In genomic region chr17:67993153-67993997, GRCh38 we compare ENCODE assay signal across 8 cellular contexts. TPM values are rescaled to one million over a fixed set of nuclear protein-coding genes. Genes with fewer than 3 reads are reported as not detected.
A peak's percentile ranks its signal among the peaks of the same experiment; 100 is the strongest.
DNase-seq lines count a peak whose midpoint lies in the region; TF ChIP-seq lines count a peak whose summit lies in the region.

No MANE protein-coding gene starts in this region.

- peak overlapping the region; percentile 83 for H3K27ac ChIP-seq in GM23248
- peak overlapping the region; percentile 95 to 98 (median 95) for H3K27ac ChIP-seq in thyroid gland

- peak overlapping the region; percentile 86 for H2AFZ ChIP-seq in GM23248

- H3K27me3 ChIP-seq in GM23248 (replicated peaks; ENCODE audit: insufficient read depth) (no peaks in the 10 kb centered on the region), thyroid gland (no peaks in the 10 kb centered on the region)

- no peaks in the 10 kb centered on the region for H3K79me2 ChIP-seq in GM23248 (ENCODE audit: insufficient read depth)

- DNase-seq in GDM1 (lab: John Stamatoyannopoulos, UW) (peak; percentile 76), GM23248 (peak; percentile 93), Kasumi-1 (lab: John Stamatoyannopoulos, UW) (peak; percentile 68 to 80), SK-N-DZ (ENCODE audit: low spot score) (peak; percentile 80), glutamatergic neuron (peak; percentile 82), osteocyte (ENCODE audit: extremely low spot score, unreplicated experiment) (peak; percentile 94), thyroid gland (peak; percentile 77 to 83)

- H3K27ac Mint-ChIP-seq in activated naive CD4-positive, alpha-beta T cell treated with anti-CD3 and anti-CD28 coated beads, Interleukin-2, amount 50 U/mL, for 24 hours, result peak overlapping the region; percentile 94
- peak overlapping the region; percentile 85 for H3K27ac Mint-ChIP-seq in glutamatergic neuron (ENCODE audit: unreplicated experiment)
- H3K27ac Mint-ChIP-seq in osteocyte (ENCODE audit: unreplicated experiment), result peak overlapping the region; percentile 96

- H3K9me2 ChIP-seq in GM23248 (ENCODE audit: insufficient read depth), result no peaks in the 10 kb centered on the region

- H3F3A ChIP-seq in GM23248 (ENCODE audit: insufficient read depth), result peaks cover 27% of the 10 kb centered on the region

- H3K4me1 ChIP-seq in GM23248 (ENCODE audit: insufficient read depth) (peaks cover 10% of the 10 kb centered on the region), thyroid gland (peaks cover 11 to 17% of the 10 kb centered on the region in 2 donors)

- H3K4me2 ChIP-seq in GM23248 (ENCODE audit: unreplicated experiment), result peak overlapping the region; percentile 90

- H3K36me3 ChIP-seq in GM23248 (ENCODE audit: low read depth) (no peaks in the 10 kb centered on the region), thyroid gland (no peaks in the 10 kb centered on the region)

- WGBS in GM23248 (ENCODE audit: low coverage in 1 of 2, low lambda C conversion rate in 2 of 2, missing lambda C conversion rate in 2 of 2), 2 experiments, result 1% methylated on average over 89 to 111 of the region's 144 CpGs
- 1 to 2% methylated on average over 14 to 22 of the region's 144 CpGs for WGBS in thyroid gland, 2 donors

- H3K9me3 ChIP-seq in GM23248 (ENCODE audit: low read depth), result no peaks in the 10 kb centered on the region
- no peaks in the 10 kb centered on the region for H3K9me3 ChIP-seq in thyroid gland

- peaks cover 28% of the 10 kb centered on the region for H3K4me1 Mint-ChIP-seq in activated naive CD4-positive, alpha-beta T cell treated with anti-CD3 and anti-CD28 coated beads, Interleukin-2, amount 50 U/mL, for 24 hours
- H3K4me1 Mint-ChIP-seq in glutamatergic neuron (ENCODE audit: low read depth, unreplicated experiment) (peaks cover 16% of the 10 kb centered on the region), osteocyte (ENCODE audit: unreplicated experiment) (peaks cover 33% of the 10 kb centered on the region)

- H3K27me3 Mint-ChIP-seq in activated naive CD4-positive, alpha-beta T cell treated with anti-CD3 and anti-CD28 coated beads, Interleukin-2, amount 50 U/mL, for 24 hours, result peaks cover 14% of the 10 kb centered on the region
- peaks cover 15% of the 10 kb centered on the region for H3K27me3 Mint-ChIP-seq in glutamatergic neuron (ENCODE audit: unreplicated experiment)
- H3K27me3 Mint-ChIP-seq in osteocyte (ENCODE audit: unreplicated experiment), result no peaks in the 10 kb centered on the region

- H3K9ac ChIP-seq in GM23248, result peak overlapping the region; percentile 89

- in situ Hi-C loops in GM23248 (cut with MboI), result no loop called here

- peak in 1 of 2 donors; percentile 76 for TF ChIP-seq POLR2A in thyroid gland (IDR thresholded peaks at IDR 0.05)

- H3K9me3 Mint-ChIP-seq in activated naive CD4-positive, alpha-beta T cell treated with anti-CD3 and anti-CD28 coated beads, Interleukin-2, amount 50 U/mL, for 24 hours, result no peaks in the 10 kb centered on the region
- H3K9me3 Mint-ChIP-seq in glutamatergic neuron (ENCODE audit: unreplicated experiment) (peaks cover 12% of the 10 kb centered on the region), osteocyte (ENCODE audit: unreplicated experiment) (no peaks in the 10 kb centered on the region)

- no peaks in the 10 kb centered on the region for H3K36me3 Mint-ChIP-seq in activated naive CD4-positive, alpha-beta T cell treated with anti-CD3 and anti-CD28 coated beads, Interleukin-2, amount 50 U/mL, for 24 hours
- H3K36me3 Mint-ChIP-seq in glutamatergic neuron (ENCODE audit: unreplicated experiment) (no peaks in the 10 kb centered on the region), osteocyte (ENCODE audit: unreplicated experiment) (no peaks in the 10 kb centered on the region)

- intact Hi-C loops in thyroid gland (cut with DNase I), result no loop called here

- H3K4me3 ChIP-seq in GM23248, result peak overlapping the region; percentile 91
- peak overlapping the region in 2 of 3 donors; percentile 56 to 96 for H3K4me3 ChIP-seq in thyroid gland (replicated peaks in 1 of 3)

- H3K4me3 Mint-ChIP-seq in activated naive CD4-positive, alpha-beta T cell treated with anti-CD3 and anti-CD28 coated beads, Interleukin-2, amount 50 U/mL, for 24 hours, result peak overlapping the region; percentile 92
- H3K4me3 Mint-ChIP-seq in glutamatergic neuron (ENCODE audit: unreplicated experiment), result peak overlapping the region; percentile 99
- H3K4me3 Mint-ChIP-seq in osteocyte (ENCODE audit: unreplicated experiment), result peak overlapping the region; percentile 91

- TF ChIP-seq CTCF in glutamatergic neuron (IDR thresholded peaks at IDR 0.05; ENCODE audit: partially characterized antibody, unreplicated experiment) (no peak), osteocyte (IDR thresholded peaks at IDR 0.05) (no peak), thyroid gland (IDR thresholded peaks at IDR 0.05) (peak in 3 of 6 experiments; percentile 2 to 16 (median 12))

- H4K20me1 ChIP-seq in GM23248 (ENCODE audit: insufficient read depth), result no peaks in the 10 kb centered on the region

RNA-seq across cellular contexts. Expression of gene C17orf58, which starts 2.9 kb away (rescaled TPM):
- 8.0 and 14.3 TPM in 2 replicates for total RNA-seq in GM23248 (2014; rRNA removed; shearing (Covaris generic))
- polyA plus RNA-seq in GM23248 (2016; fragmentation: Nextera tagmentation; extraction: Ambion mirVana), result 12.0 and 12.8 TPM in 2 replicates
- polyA plus RNA-seq in SK-N-DZ (2014; cell fraction: cytosol; rRNA removed), result 48.4 and 50.4 TPM in 2 replicates
- 20.6 and 25.1 TPM in 2 replicates for polyA plus RNA-seq in SK-N-DZ (2014; cell fraction: nucleus; rRNA removed)
- 9.9 TPM for total RNA-seq in glutamatergic neuron (ENCODE audit: unreplicated experiment)
- total RNA-seq in osteocyte, result 12.2 TPM in 2 replicates
- total RNA-seq in thyroid gland, result 10 to 100 TPM in 2 of 4 donors, 1 to 10 TPM in 2; 6.7 to 14.4 (median 10.6) TPM

RNA-seq across cellular contexts. Expression of gene KPNA2, which starts 42.2 kb away (rescaled TPM):
- 98.2 and 108 TPM in 2 replicates for total RNA-seq in GM23248 (2014; rRNA removed; shearing (Covaris generic))
- polyA plus RNA-seq in GM23248 (2016; fragmentation: Nextera tagmentation; extraction: Ambion mirVana), result 153 and 159 TPM in 2 replicates
- polyA plus RNA-seq in SK-N-DZ (2014; cell fraction: cytosol; rRNA removed), result 415 and 426 TPM in 2 replicates
- 219 and 228 TPM in 2 replicates for polyA plus RNA-seq in SK-N-DZ (2014; cell fraction: nucleus; rRNA removed)
- total RNA-seq in glutamatergic neuron (ENCODE audit: unreplicated experiment) (223 TPM), osteocyte (95.0 and 102 TPM in 2 replicates), thyroid gland (10 to 100 TPM; 13.3 to 25.8 (median 17.5) TPM)

Comparison
In these comparisons a context has a peak if more than half of its experiments do, and no peak if none do; other contexts are left out.
1. Peak in every context shown above with its lines: DNase-seq, H3K4me3 ChIP-seq and H3K27ac ChIP-seq.